ENCODE assay signal across 8 cellular contexts in genomic region chr2:171158790-171159325, GRCh38. TPM values are rescaled to one million over a fixed set of nuclear protein-coding genes. Genes with fewer than 3 reads are reported as not detected.
A peak's percentile ranks its signal among the peaks of the same experiment; 100 is the strongest.
DNase-seq lines count a peak whose midpoint lies in the region; ATAC-seq and TF ChIP-seq lines count a peak whose summit lies in the region.

No MANE protein-coding gene starts in this region.

- intact Hi-C loops in activated CD4-positive, alpha-beta T cell treated with anti-CD3 and anti-CD28 coated beads, Interleukin-2, amount 10 ng/mL, durations not matched to agents 24 days and 14 days (cut with micrococcal nuclease), result loop anchor here (1.0 to 2.0 kb wide), 4 partner anchors 14 to 186 kb away; no protein-coding TSS in a partner anchor

- H3K79me2 ChIP-seq in OCI-LY3 (ENCODE audit: low read length), result peaks cover 67% of the 10 kb centered on the region

- H3K4me1 ChIP-seq in OCI-LY3 (ENCODE audit: low read length) (peaks cover 55% of the 10 kb centered on the region), endodermal cell (ENCODE audit: control insufficient read depth, insufficient read depth, low read length) (peaks cover 3% of the 10 kb centered on the region)

- peak overlapping the region; percentile 92 for H3K4me2 ChIP-seq in OCI-LY3 (ENCODE audit: low read length)

- H3K36me3 Mint-ChIP-seq in activated CD4-positive, alpha-beta T cell treated with anti-CD3 and anti-CD28 coated beads, Interleukin-2, amount 10 ng/mL, durations not matched to agents 24 days and 14 days (ENCODE audit: low read depth), result peaks cover 7% of the 10 kb centered on the region
- no peaks in the 10 kb centered on the region for H3K36me3 Mint-ChIP-seq in endodermal cell (ENCODE audit: low read depth)
- H3K36me3 Mint-ChIP-seq in osteocyte (ENCODE audit: unreplicated experiment), result peaks cover 2% of the 10 kb centered on the region

- peak overlapping the region; percentile 91 for H3K4me3 ChIP-seq in OCI-LY3 (ENCODE audit: low read length)
- H3K4me3 ChIP-seq in endodermal cell (ENCODE audit: low read length), result peak overlapping the region; percentile 95

- no peak for DNase-seq in activated CD4-positive, alpha-beta T cell treated with anti-CD3 and anti-CD28 coated beads, Interleukin-2, amount 10 ng/mL, durations not matched to agents 24 days and 14 days
- DNase-seq in activated CD4-positive, alpha-beta T cell treated with anti-CD3 and anti-CD28 coated beads for 1 hour, result no peak
- DNase-seq in endodermal cell (no peak), osteocyte (ENCODE audit: extremely low spot score, unreplicated experiment) (no peak), COR-L47 (lab: John Stamatoyannopoulos, UW) (no peak), activated gamma-delta T cell (lab: John Stamatoyannopoulos, UW) (no peak)

- H3K9me3 Mint-ChIP-seq in activated CD4-positive, alpha-beta T cell treated with anti-CD3 and anti-CD28 coated beads, Interleukin-2, amount 10 ng/mL, durations not matched to agents 24 days and 14 days, result no peaks in the 10 kb centered on the region
- H3K9me3 Mint-ChIP-seq in endodermal cell (no peaks in the 10 kb centered on the region), osteocyte (ENCODE audit: unreplicated experiment) (no peaks in the 10 kb centered on the region)

- H3K4me3 Mint-ChIP-seq in activated CD4-positive, alpha-beta T cell treated with anti-CD3 and anti-CD28 coated beads, Interleukin-2, amount 10 ng/mL, durations not matched to agents 24 days and 14 days, result peak overlapping the region; percentile 92
- H3K4me3 Mint-ChIP-seq in endodermal cell (peak overlapping the region; percentile 98), osteocyte (ENCODE audit: unreplicated experiment) (peak overlapping the region; percentile 86)

- 1 to 2% methylated on average over 13 to 15 of the region's 15 CpGs for WGBS in endodermal cell (ENCODE audit: insufficient coverage in 1 of 2, insufficient read length in 1 of 2), 2 experiments

- ATAC-seq in HG03342 (IDR thresholded peaks at IDR 0.05; ENCODE audit: unreplicated experiment), result no peak

- H4K20me1 ChIP-seq in OCI-LY3 (ENCODE audit: insufficient read depth, low read length), result peaks cover 56% of the 10 kb centered on the region

- H3K9me3 ChIP-seq in OCI-LY3 (ENCODE audit: insufficient read depth, low read length) (no peaks in the 10 kb centered on the region), endodermal cell (ENCODE audit: control insufficient read depth, low read length) (no peaks in the 10 kb centered on the region)

- no peak overlapping the region for H2AFZ ChIP-seq in OCI-LY3 (ENCODE audit: low read depth, low read length)

- H3K9ac ChIP-seq in OCI-LY3 (ENCODE audit: low read length), result peak overlapping the region; percentile 99
- H3K9ac ChIP-seq in endodermal cell (ENCODE audit: extremely low read depth, low read length, poor library complexity, severe bottlenecking), result peak overlapping the region; percentile 55

- no peak for TF ChIP-seq CTCF in OCI-LY3 (IDR thresholded peaks at IDR 0.05; ENCODE audit: low read depth, low read length)
- TF ChIP-seq CTCF in endodermal cell (conservative IDR thresholded peaks at IDR 0.05), result no peak
- no peak for TF ChIP-seq CTCF in osteocyte (IDR thresholded peaks at IDR 0.05)

- H3K27ac Mint-ChIP-seq in activated CD4-positive, alpha-beta T cell treated with anti-CD3 and anti-CD28 coated beads, Interleukin-2, amount 10 ng/mL, durations not matched to agents 24 days and 14 days, result peak overlapping the region; percentile 95
- peak overlapping the region; percentile 96 for H3K27ac Mint-ChIP-seq in endodermal cell
- H3K27ac Mint-ChIP-seq in osteocyte (ENCODE audit: unreplicated experiment), result peak overlapping the region; percentile 78

- no peak overlapping the region for H3K27ac ChIP-seq in OCI-LY3 (ENCODE audit: low read length)
- H3K27ac ChIP-seq in endodermal cell (ENCODE audit: low read depth, low read length), result peak overlapping the region; percentile 88

- H3K36me3 ChIP-seq in OCI-LY3 (replicated peaks; ENCODE audit: low read depth, low read length) (no peaks in the 10 kb centered on the region), endodermal cell (ENCODE audit: control insufficient read depth, insufficient read depth, low read length) (no peaks in the 10 kb centered on the region)

- H3K27me3 ChIP-seq in OCI-LY3 (ENCODE audit: low read depth, low read length) (no peaks in the 10 kb centered on the region), endodermal cell (ENCODE audit: control insufficient read depth, insufficient read depth, low read length, poor library complexity, severe bottlenecking) (no peaks in the 10 kb centered on the region)

- H3K27me3 Mint-ChIP-seq in activated CD4-positive, alpha-beta T cell treated with anti-CD3 and anti-CD28 coated beads, Interleukin-2, amount 10 ng/mL, durations not matched to agents 24 days and 14 days, result no peaks in the 10 kb centered on the region
- H3K27me3 Mint-ChIP-seq in endodermal cell (ENCODE audit: insufficient read depth), result no peaks in the 10 kb centered on the region
- H3K27me3 Mint-ChIP-seq in osteocyte (ENCODE audit: unreplicated experiment), result no peaks in the 10 kb centered on the region

- H3K4me1 Mint-ChIP-seq in activated CD4-positive, alpha-beta T cell treated with anti-CD3 and anti-CD28 coated beads, Interleukin-2, amount 10 ng/mL, durations not matched to agents 24 days and 14 days, result peaks cover 55% of the 10 kb centered on the region
- peaks cover 40% of the 10 kb centered on the region for H3K4me1 Mint-ChIP-seq in endodermal cell
- H3K4me1 Mint-ChIP-seq in osteocyte (ENCODE audit: unreplicated experiment), result peaks cover 52% of the 10 kb centered on the region

RNA-seq across cellular contexts. Expression of gene TLK1, which starts 1.8 kb away (rescaled TPM):
- total RNA-seq in activated CD4-positive, alpha-beta T cell treated with anti-CD3 and anti-CD28 coated beads, Interleukin-2, amount 10 ng/mL, durations not matched to agents 24 days and 14 days, result 91.8 and 94.9 TPM in 2 replicates
- total RNA-seq in endodermal cell (10 to 100 TPM; 85.4 to 85.8 TPM), osteocyte (84.3 and 86.5 TPM in 2 replicates)
- 35.0 TPM for polyA plus RNA-seq in endodermal cell (2013, experiment 1 of 2)
- 32.3 TPM for polyA plus RNA-seq in endodermal cell (2013, experiment 2 of 2)
